In the genomic region with DNA sequence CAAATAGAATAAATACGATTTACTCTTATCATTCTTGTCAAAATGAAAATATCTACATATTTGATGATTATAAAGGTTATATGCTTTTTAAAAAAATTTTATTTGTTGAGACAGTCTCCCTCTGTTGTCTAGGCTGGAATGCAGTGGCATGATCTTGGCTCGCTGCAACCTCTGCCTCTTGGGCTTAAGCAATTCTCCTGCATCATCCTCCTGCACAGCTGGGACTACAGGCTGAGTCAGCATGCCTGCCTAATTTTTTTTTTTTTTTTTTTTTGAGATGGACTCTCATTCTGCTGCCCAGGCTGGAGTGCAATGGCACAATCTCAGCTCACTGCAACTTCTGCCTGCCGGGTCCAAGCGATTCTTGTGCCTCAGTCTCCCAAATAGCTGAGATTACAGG, we compare ENCODE assay signal across 15 cellular contexts. TPM values are rescaled to one million over a fixed set of nuclear protein-coding genes. Genes with fewer than 3 reads are reported as not detected.
DNase-seq lines count a peak whose midpoint lies in the region; ATAC-seq, FAIRE-seq and TF ChIP-seq lines count a peak whose summit lies in the region.
"Had no signal": no experiment of that assay in that cellular context is flagged by ENCODE, and none has a peak within 500 bp of the region (broad histone marks: within the 10 kb centered on the region; RNA-seq: fewer than 3 reads in every experiment).

No MANE protein-coding gene starts in this region.

- TF ChIP-seq RAD21 in A549 (conservative IDR thresholded peaks at IDR 0.05 in 1 of 2, IDR thresholded peaks at IDR 0.05 in 1 of 2) = no peak
- TF ChIP-seq RAD21 in K562 (CRISPR knock-in tag; conservative IDR thresholded peaks at IDR 0.05 in 1 of 2, IDR thresholded peaks at IDR 0.05 in 1 of 2) = no peak

- BruUV-seq in K562 (replicated peaks; lab: Mats Ljungman, UMichigan) = no TSS peak

- H3K79me2 ChIP-seq in K562 (ENCODE audit: control insufficient read depth, insufficient read depth, low read length) = no peaks in the 10 kb centered on the region

- ATAC-seq in A549 (peak; percentile 71 to 75; a peak in 5 of 6 replicates), K562 (peak; percentile 41; the same call in 1 of the 3 replicates)

- no peaks in the 10 kb centered on the region for H3K9me3 Mint-ChIP-seq in HFFc6
- H3K9me3 Mint-ChIP-seq: activated naive CD4-positive, alpha-beta T cell treated with anti-CD3 and anti-CD28 coated beads for 36 hours had no signal

- TF ChIP-seq POLR2A in A549 (IDR thresholded peaks at IDR 0.05; ENCODE audit: low read length) (no peak), K562 (conservative IDR thresholded peaks at IDR 0.05) (no peak)

- no peaks in the 10 kb centered on the region for H3K9me1 ChIP-seq in K562 (ENCODE audit: control insufficient read depth, insufficient read depth, low read length)

- peaks cover 70% of the 10 kb centered on the region for H3K36me3 ChIP-seq in K562 (ENCODE audit: control insufficient read depth, insufficient read depth, low read length)
- H3K36me3 ChIP-seq: colonic mucosa, vagina had no signal

- POLR2A ChIA-PET in A549 (lab: Yijun Ruan, JAX) (interaction anchor here (0.6 kb wide), 1 partner anchor 32 kb away, joined by 3 read pairs; no protein-coding TSS in a partner anchor), K562 (lab: Yijun Ruan, JAX) (interaction anchor here (0.5 kb wide), 1 partner anchor 199 kb away, joined by 4 read pairs; no protein-coding TSS in a partner anchor)

- H3K9ac ChIP-seq in K562 (ENCODE audit: insufficient read depth in 1 of 2, low read depth in 2 of 2, low read length in 2 of 2) = no peak overlapping the region

- FAIRE-seq in A549 (lab: Jason Lieb, UNC) = no peak
- FAIRE-seq in K562 (lab: Jason Lieb, UNC) = no peak

- in situ Hi-C loops in K562 (cut with MboI) = no loop called here

- H3K4me1 ChIP-seq in A549 (no peaks in the 10 kb centered on the region), K562 (replicated peaks in 1 of 2; ENCODE audit: control insufficient read depth in 2 of 2, insufficient read depth in 2 of 2, low read length in 2 of 2) (no peaks in the 10 kb centered on the region)
- H3K4me1 ChIP-seq: colonic mucosa, vagina had no signal

- H3K27me3 ChIP-seq in K562 (ENCODE audit: control insufficient read depth in 2 of 2, insufficient read depth in 2 of 2, low read length in 2 of 2) = no peaks in the 10 kb centered on the region
- H3K27me3 ChIP-seq: colonic mucosa, vagina had no signal

- H3K4me2 ChIP-seq in A549 = no peak overlapping the region
- no peak overlapping the region for H3K4me2 ChIP-seq in K562 (ENCODE audit: insufficient read depth, low read length)

- TF ChIP-seq CTCF in A549 (IDR thresholded peaks at IDR 0.05) = no peak
- TF ChIP-seq CTCF in HFFc6 (IDR thresholded peaks at IDR 0.05) = no peak
- TF ChIP-seq CTCF in K562 (IDR thresholded peaks at IDR 0.05 in 2 of 3, conservative IDR thresholded peaks at IDR 0.05 in 1 of 3; ENCODE audit: insufficient read depth in 2 of 3, low read depth in 1 of 3, low read length in 3 of 3) = no peak

- H2AFZ ChIP-seq in K562 (ENCODE audit: low read depth, low read length) = no peak overlapping the region

- WGBS in A549 (ENCODE audit: missing lambda C conversion rate) = 90% methylated on average over 4 of the region's 4 CpGs
- WGBS in K562 (ENCODE audit: insufficient coverage, low coverage, missing lambda C conversion rate) = 92% methylated on average over 4 of the region's 4 CpGs

- intact Hi-C loops in K562 (cut with micrococcal nuclease) = no loop called here

- H4K20me1 ChIP-seq in K562 (replicated peaks; ENCODE audit: control insufficient read depth, insufficient read depth, low read length) = no peaks in the 10 kb centered on the region

- H3K27ac Mint-ChIP-seq in HFFc6 = peak overlapping the region; percentile 29; the same call in 1 of the 2 replicates
- H3K27ac Mint-ChIP-seq: activated naive CD4-positive, alpha-beta T cell treated with anti-CD3 and anti-CD28 coated beads for 36 hours had no signal

- H3K27ac ChIP-seq in A549 = peak overlapping the region in 1 of 2 experiments; percentile 42; a peak in 1 of 6 replicates
- H3K27ac ChIP-seq in K562 (ENCODE audit: extremely low read depth, low read depth, low read length) = no peak overlapping the region
- H3K27ac ChIP-seq: colonic mucosa, vagina had no signal

- CTCF ChIA-PET in A549 (lab: Yijun Ruan, JAX) = interaction anchor here (0.7 kb wide), 1 partner anchor 70 kb away, joined by 3 read pairs; no protein-coding TSS in a partner anchor
- CTCF ChIA-PET in K562 (lab: Yijun Ruan, JAX; ENCODE audit: low intra/inter-chr PET ratio) = no interaction called here

- no peaks in the 10 kb centered on the region for H3K9me3 ChIP-seq in A549
- H3K9me3 ChIP-seq in K562 (replicated peaks; ENCODE audit: control insufficient read depth, insufficient read depth, low read depth, low read length) = no peaks in the 10 kb centered on the region
- H3K9me3 ChIP-seq: colonic mucosa, vagina had no signal

- H3K36me3 Mint-ChIP-seq in HFFc6 (ENCODE audit: low read depth) = peaks cover 10% of the 10 kb centered on the region

- no peak overlapping the region for H3K4me3 ChIP-seq in A549
- H3K4me3 ChIP-seq in K562 = no peak overlapping the region
- H3K4me3 ChIP-seq: colonic mucosa, vagina had no signal

- DNase-seq in A549 (ENCODE audit: low read depth in 1 of 2, low spot score in 1 of 2) = peak in 1 of 2 experiments; percentile 39
- DNase-seq in HFFc6 = peak; percentile 74
- no peak for DNase-seq in K562 (ENCODE audit: extremely low read depth in 1 of 4, low spot score in 3 of 4)
- peak; percentile 89 for DNase-seq in iris pigment epithelial cell (ENCODE audit: low read depth)
- DNase-seq in GOT3 (lab: John Stamatoyannopoulos, UW) = no peak
- DNase-seq in NOMO-1 treated with DMSO at 0.1 percent for 48 hours (lab: John Stamatoyannopoulos, UW; ENCODE audit: unreplicated experiment) = no peak
- DNase-seq in NCI-H1048 (lab: John Stamatoyannopoulos, UW) = no peak
- DNase-seq in NCI-H2227 treated with DMSO at 0.1 percent for 48 hours (lab: John Stamatoyannopoulos, UW) = no peak
- DNase-seq: activated naive CD4-positive, alpha-beta T cell treated with anti-CD3 and anti-CD28 coated beads for 36 hours; AML-193; colonic mucosa; NCI-H1436 treated with DMSO at 0.1 percent for 48 hours; NCI-H526 treated with DMSO at 0.1 percent for 48 hours; stimulated activated CD4-positive, alpha-beta T cell treated with anti-CD3 and anti-CD28 coated beads, Interleukin-2, amount 100 ng/mL, for 24 hours had no signal

- H3K4me3 Mint-ChIP-seq in HFFc6 = no peak overlapping the region
- H3K4me3 Mint-ChIP-seq: activated naive CD4-positive, alpha-beta T cell treated with anti-CD3 and anti-CD28 coated beads for 36 hours had no signal

- H3K4me1 Mint-ChIP-seq in HFFc6 (ENCODE audit: low read depth) = peaks cover 6% of the 10 kb centered on the region; the same call in 1 of the 2 replicates

- TF ChIP-seq EP300 in A549 (IDR thresholded peaks at IDR 0.05) (no peak), K562 (IDR thresholded peaks at IDR 0.05; ENCODE audit: low read length) (no peak)

- no peaks in the 10 kb centered on the region for H3K27me3 Mint-ChIP-seq in HFFc6 (ENCODE audit: insufficient read depth)

RNA-seq across cellular contexts. Expression of gene PUS7, which starts 48.9 kb away (rescaled TPM):
- polyA plus RNA-seq in A549 (2011; rRNA removed) (39.5 and 47.9 TPM in 2 replicates), A549 (2017; fragmentation: RNase III; extraction: RNeasy Plus Mini Kit Qiagen cat#74134 plus additional on column Dnase treatment) (33.1 to 36.1 TPM (median 34.4 TPM) in 3 replicates), K562 (2011; rRNA removed) (31.2 and 53.8 TPM in 2 replicates), K562 (2014; fragmentation: Illumina TruSeq; extraction: Trizol) (61.0 and 77.6 TPM in 2 replicates), K562 (2014; fragmentation: Nextera tagmentation; extraction: Ambion mirVana) (10 to 100 TPM; 15.1 to 17.1 TPM), K562 (2014; rRNA removed) (60.7 and 63.2 TPM in 2 replicates)
- polyA plus RNA-seq in A549 (2012; cell fraction: cytosol; rRNA removed) = 15.1 and 17.0 TPM in 2 replicates
- polyA plus RNA-seq in A549 (2012; cell fraction: nucleus; rRNA removed) = 15.3 and 18.4 TPM in 2 replicates
- polyA minus RNA-seq in A549 (2011; rRNA and poly(A)+ RNA removed) = 8.4 and 9.7 TPM in 2 replicates
- total RNA-seq in HFFc6 (2021; fragmentation: NEBNext Ultra II Directional; extraction: Animal tissue kit (Norgen Biotek cat#: 25700)) = 10 to 100 TPM; 15.1 to 19.6 (median 17.3) TPM
- 50.2 and 144 TPM in 2 replicates for total RNA-seq in K562 (2011; cell fraction: chromatin; rRNA removed; ENCODE audit: low replicate concordance)
- total RNA-seq in K562 (2011; cell fraction: nucleolus; rRNA removed) = 23.0 and 30.7 TPM in 2 replicates
- total RNA-seq in K562 (2011; cell fraction: nucleoplasm; rRNA removed) = 50.8 and 52.5 TPM in 2 replicates
- total RNA-seq in K562 (2014; rRNA removed) (62.0 and 63.4 TPM in 2 replicates), K562 (2014; rRNA removed; fragmentation: Illumina TruSeq; extraction: Trizol) (92.9 and 102 TPM in 2 replicates), K562 (2015; rRNA removed; fragmentation: Illumina TruSeq; extraction: Trizol) (85.5 and 95.6 TPM in 2 replicates), K562 (2021) (64.4 and 64.9 TPM in 2 replicates)
- polyA plus RNA-seq in K562 (2011; cell fraction: cytosol; rRNA removed) = 13.9 and 14.8 TPM in 2 replicates
- polyA plus RNA-seq in K562 (2011; cell fraction: nucleus; rRNA removed) = 19.9 and 27.3 TPM in 2 replicates
- 19.0 and 31.0 TPM in 2 replicates for polyA plus RNA-seq in K562 (2012)
- 67.5 and 76.6 TPM in 2 replicates for polyA minus RNA-seq in K562 (2011; rRNA and poly(A)+ RNA removed)
- 16.7 and 30.6 TPM in 2 replicates for polyA minus RNA-seq in K562 (2011; cell fraction: cytosol; rRNA and poly(A)+ RNA removed)
- 17.5 and 22.9 TPM in 2 replicates for polyA minus RNA-seq in K562 (2011; cell fraction: nucleus; rRNA and poly(A)+ RNA removed)

RNA-seq across cellular contexts. Expression of gene RINT1, which starts 58.8 kb away (rescaled TPM):
- polyA plus RNA-seq in A549 (2011; rRNA removed) = 28.2 and 34.9 TPM in 2 replicates
- 7.3 TPM in 2 replicates for polyA plus RNA-seq in A549 (2012; cell fraction: cytosol; rRNA removed)
- polyA plus RNA-seq in A549 (2012; cell fraction: nucleus; rRNA removed) = 8.8 and 10.7 TPM in 2 replicates
- 23.5 to 26.3 TPM (median 24.1 TPM) in 3 replicates for polyA plus RNA-seq in A549 (2017; fragmentation: RNase III; extraction: RNeasy Plus Mini Kit Qiagen cat#74134 plus additional on column Dnase treatment)
- 15.7 and 18.9 TPM in 2 replicates for polyA minus RNA-seq in A549 (2011; rRNA and poly(A)+ RNA removed)
- 10 to 100 TPM; 21.3 to 26.5 (median 22.4) TPM for total RNA-seq in HFFc6 (2021; fragmentation: NEBNext Ultra II Directional; extraction: Animal tissue kit (Norgen Biotek cat#: 25700))
- total RNA-seq in K562 (2011; cell fraction: chromatin; rRNA removed; ENCODE audit: low replicate concordance) = 105 and 215 TPM in 2 replicates
- 59.2 and 60.8 TPM in 2 replicates for total RNA-seq in K562 (2011; cell fraction: nucleolus; rRNA removed)
- 72.0 and 74.5 TPM in 2 replicates for total RNA-seq in K562 (2011; cell fraction: nucleoplasm; rRNA removed)
- total RNA-seq in K562 (2014; rRNA removed) = 27.4 and 29.5 TPM in 2 replicates
- total RNA-seq in K562 (2014; rRNA removed; fragmentation: Illumina TruSeq; extraction: Trizol) = 24.8 and 27.8 TPM in 2 replicates
- 22.7 and 22.9 TPM in 2 replicates for total RNA-seq in K562 (2015; rRNA removed; fragmentation: Illumina TruSeq; extraction: Trizol)
- total RNA-seq in K562 (2021) = 51.0 and 52.1 TPM in 2 replicates
- 56.1 and 74.3 TPM in 2 replicates for polyA plus RNA-seq in K562 (2011; rRNA removed)
- polyA plus RNA-seq in K562 (2011; cell fraction: cytosol; rRNA removed) = 14.2 and 19.3 TPM in 2 replicates
- 67.2 and 79.7 TPM in 2 replicates for polyA plus RNA-seq in K562 (2011; cell fraction: nucleus; rRNA removed)
- polyA plus RNA-seq in K562 (2012) = 27.7 and 28.9 TPM in 2 replicates
- 39.6 and 45.5 TPM in 2 replicates for polyA plus RNA-seq in K562 (2014; fragmentation: Illumina TruSeq; extraction: Trizol)
- 10 to 100 TPM; 21.3 to 27.4 TPM for polyA plus RNA-seq in K562 (2014; fragmentation: Nextera tagmentation; extraction: Ambion mirVana)
- polyA plus RNA-seq in K562 (2014; rRNA removed) = 42.9 and 44.5 TPM in 2 replicates
- 68.0 and 99.5 TPM in 2 replicates for polyA minus RNA-seq in K562 (2011; rRNA and poly(A)+ RNA removed)
- polyA minus RNA-seq in K562 (2011; cell fraction: cytosol; rRNA and poly(A)+ RNA removed) = 32.6 and 37.4 TPM in 2 replicates
- polyA minus RNA-seq in K562 (2011; cell fraction: nucleus; rRNA and poly(A)+ RNA removed) = 28.3 and 41.3 TPM in 2 replicates

Comparison
In these comparisons a context has a peak if more than half of its experiments do, and no peak if none do; other contexts are left out.
1. DNase-seq: peak in HFFc6 (single experiment) and iris pigment epithelial cell (single experiment); none in K562 (0 of 4), GOT3 (single experiment), NOMO-1 treated with DMSO at 0.1 percent for 48 hours (single experiment), NCI-H1048 (single experiment) and NCI-H2227 treated with DMSO at 0.1 percent for 48 hours (single experiment).
2. Of the 35 proteins assayed by ChIP-seq in both K562 and A549: peak only in K562: none; only in A549: none; in both: MAFK; in neither: 34.